In genomic region chr6:95576621-95577316, GRCh38 we compare ENCODE assay signal across 8 cellular contexts. TPM values are rescaled to one million over a fixed set of nuclear protein-coding genes. Genes with fewer than 3 reads are reported as not detected.
A peak's percentile ranks its signal among the peaks of the same experiment; 100 is the strongest.
DNase-seq lines count a peak whose midpoint lies in the region; ATAC-seq and TF ChIP-seq lines count a peak whose summit lies in the region.

No MANE protein-coding gene starts in this region.

- no peak for TF ChIP-seq POLR2A in esophagus squamous epithelium (IDR thresholded peaks at IDR 0.05)

- ATAC-seq in GM18870 (IDR thresholded peaks at IDR 0.05; ENCODE audit: unreplicated experiment) (peak; percentile 27), HG03342 (IDR thresholded peaks at IDR 0.05; ENCODE audit: unreplicated experiment) (peak; percentile 21)

- no peak for TF ChIP-seq CTCF in esophagus squamous epithelium (IDR thresholded peaks at IDR 0.05)

- H3K4me1 Mint-ChIP-seq in T-helper 1 cell treated with Interleukin-12 subunit alpha and Interleukin-12 subunit beta and Interleukin-4 antibody, amounts not matched to agents 30 μg/mL and 1 μg/mL, for 36 hours (ENCODE audit: low read depth): peaks cover 46% of the 10 kb centered on the region

- H3K9me3 Mint-ChIP-seq in T-helper 1 cell treated with Interleukin-12 subunit alpha and Interleukin-12 subunit beta and Interleukin-4 antibody, amounts not matched to agents 30 μg/mL and 1 μg/mL, for 36 hours: no peaks in the 10 kb centered on the region

- 1 to 2% methylated on average over 4 of the region's 4 CpGs for WGBS in esophagus squamous epithelium, 2 donors

- peaks cover 12% of the 10 kb centered on the region for H3K36me3 Mint-ChIP-seq in T-helper 1 cell treated with Interleukin-12 subunit alpha and Interleukin-12 subunit beta and Interleukin-4 antibody, amounts not matched to agents 30 μg/mL and 1 μg/mL, for 36 hours (ENCODE audit: low read depth)

- peak overlapping the region; percentile 94 for H3K27ac Mint-ChIP-seq in T-helper 1 cell treated with Interleukin-12 subunit alpha and Interleukin-12 subunit beta and Interleukin-4 antibody, amounts not matched to agents 30 μg/mL and 1 μg/mL, for 36 hours

- H3K4me3 Mint-ChIP-seq in T-helper 1 cell treated with Interleukin-12 subunit alpha and Interleukin-12 subunit beta and Interleukin-4 antibody, amounts not matched to agents 30 μg/mL and 1 μg/mL, for 36 hours: peak overlapping the region; percentile 93

- no peaks in the 10 kb centered on the region for H3K27me3 ChIP-seq in esophagus squamous epithelium
- H3K27me3 ChIP-seq in neuron (ENCODE audit: insufficient read depth, low read length): no peaks in the 10 kb centered on the region

- H3K9me3 ChIP-seq in esophagus squamous epithelium (no peaks in the 10 kb centered on the region), neuron (ENCODE audit: low read length) (no peaks in the 10 kb centered on the region)

- H3K36me3 ChIP-seq in esophagus squamous epithelium (no peaks in the 10 kb centered on the region), neuron (ENCODE audit: insufficient read depth, low read length) (no peaks in the 10 kb centered on the region)

- H2AFZ ChIP-seq in neuron (ENCODE audit: low read depth, low read length): peak overlapping the region; percentile 81

- H3K27ac ChIP-seq in esophagus squamous epithelium: peak overlapping the region; percentile 91 to 96 (median 96)

- H3K4me1 ChIP-seq in esophagus squamous epithelium: peaks cover 0 to 46% (median 4%) of the 10 kb centered on the region in 3 donors
- peaks cover 27% of the 10 kb centered on the region for H3K4me1 ChIP-seq in neuron (ENCODE audit: insufficient read depth, low read length)

- DNase-seq in CD1c-positive myeloid dendritic cell (ENCODE audit: extremely low spot score): peak; percentile 37
- DNase-seq in esophagus squamous epithelium (lab: John Stamatoyannopoulos, UW): no peak
- no peak for DNase-seq in cortex of kidney (lab: John Stamatoyannopoulos, UW)
- DNase-seq in GDM1 (lab: John Stamatoyannopoulos, UW): no peak

- intact Hi-C loops in esophagus squamous epithelium (cut with DNase I): no loop called here

- H3K4me3 ChIP-seq in esophagus squamous epithelium (peak overlapping the region; percentile 69 to 87 (median 78)), neuron (ENCODE audit: low read length) (peak overlapping the region; percentile 97)

- H3K27me3 Mint-ChIP-seq in T-helper 1 cell treated with Interleukin-12 subunit alpha and Interleukin-12 subunit beta and Interleukin-4 antibody, amounts not matched to agents 30 μg/mL and 1 μg/mL, for 36 hours (ENCODE audit: low read depth): no peaks in the 10 kb centered on the region

RNA-seq across cellular contexts. Expression of gene MANEA, which starts 0.6 kb away (rescaled TPM):
- total RNA-seq in esophagus squamous epithelium: 1 to 10 TPM; 5.5 to 9.7 (median 8.3) TPM
